Comparison of ENCODE assay signal across 27 cellular contexts in genomic region chr7:94782777-94783176, GRCh38.
"Had no signal": no experiment of that assay in that cellular context is flagged by ENCODE, and none has a peak within 500 bp of the region (broad histone marks: within the 10 kb centered on the region; RNA-seq: fewer than 3 reads in every experiment).

No MANE protein-coding gene starts in this region.

- H3K4me3 ChIP-seq: neural progenitor cell, ovary, psoas muscle, right lobe of liver, sigmoid colon, suprapubic skin, testis, tibial artery, transverse colon, upper lobe of left lung, uterus had no signal

- H2AFZ ChIP-seq: neural progenitor cell, parathyroid adenoma had no signal

- H3K9me3 ChIP-seq: ovary, right lobe of liver, sigmoid colon, testis, transverse colon, upper lobe of left lung, uterus had no signal

- ATAC-seq: naive thymus-derived CD8-positive, alpha-beta T cell; natural killer cell treated with Interleukin-12 subunit alpha and Interleukin-12 subunit beta and Interleukin-15 and Interleukin-18, amount 100 ng/mL, for 72 hours; psoas muscle; right cardiac atrium; right lobe of liver; stimulated activated effector memory CD8-positive, alpha-beta T cell treated with anti-CD3 and anti-CD28 coated beads, Interleukin-12 subunit alpha, Interleukin-12 subunit beta, amount 100 ng/mL, for 72 hours; stimulated activated naive B cell treated with anti-CD40 and anti-IgM and Interleukin-4, amounts not matched to agents 10 μg/mL and 1 μg/mL and 100 μg/mL, for 72 hours had no signal

- H3K79me2 ChIP-seq: parathyroid adenoma had no signal

- H3K4me2 ChIP-seq: neural progenitor cell had no signal

- H3K27ac ChIP-seq: neural progenitor cell, ovary, parathyroid adenoma, psoas muscle, right lobe of liver, sigmoid colon, suprapubic skin, testis, tibial artery, transverse colon, upper lobe of left lung, uterus had no signal

- DNase-seq: naive B cell; naive thymus-derived CD8-positive, alpha-beta T cell; nephron progenitor cell; occipital lobe; ovary; psoas muscle; right cardiac atrium; right lobe of liver; sigmoid colon; small intestine; stimulated activated CD4-positive, alpha-beta T cell treated with anti-CD3 and anti-CD28 coated beads, Interleukin-15, amount 100 ng/mL, for 24 hours; stimulated activated CD4-positive, alpha-beta T cell treated with anti-CD3 and anti-CD28 coated beads, Interleukin-2, amount 100 ng/mL, for 24 hours; stimulated activated CD4-positive, alpha-beta T cell treated with anti-CD3 and anti-CD28 coated beads, Interleukin-2, amount 100 ng/mL, for 48 hours; stimulated activated CD4-positive, alpha-beta T cell treated with anti-CD3 and anti-CD28 coated beads, Interleukin-4, amount 100 ng/mL, for 24 hours; stimulated activated naive B cell treated with anti-CD40 and anti-IgM and Interleukin-4, amounts not matched to agents 10 μg/mL and 1 μg/mL and 100 μg/mL, for 72 hours; stimulated activated naive CD4-positive, alpha-beta T cell treated with Interleukin-2 at 50 U/mL for 16 hours; substantia nigra; testis; tibial artery; transverse colon; uterus had no signal

- H3K36me3 ChIP-seq: neural progenitor cell, ovary, right lobe of liver, sigmoid colon, suprapubic skin, tibial artery, transverse colon, upper lobe of left lung, uterus had no signal

- H3K4me1 ChIP-seq: neural progenitor cell, parathyroid adenoma, psoas muscle, right lobe of liver, sigmoid colon, suprapubic skin, testis, tibial artery, transverse colon, upper lobe of left lung, uterus had no signal

- H3K27me3 ChIP-seq: neural progenitor cell, ovary, right lobe of liver, sigmoid colon, suprapubic skin, testis, tibial artery, transverse colon, upper lobe of left lung, uterus had no signal

- H3K9ac ChIP-seq: neural progenitor cell, parathyroid adenoma had no signal
